11 cellular contexts compared by ENCODE assay signal in genomic region chr3:121152573-121152972, GRCh38.
DNase-seq lines count a peak whose midpoint lies in the region; TF ChIP-seq lines count a peak whose summit lies in the region.
"Had no signal": no experiment of that assay in that cellular context is flagged by ENCODE, and none has a peak within 500 bp of the region (broad histone marks: within the 10 kb centered on the region; RNA-seq: fewer than 3 reads in every experiment).

No MANE protein-coding gene starts in this region.

- no peak overlapping the region for H3K4me3 Mint-ChIP-seq in endothelial cell (ENCODE audit: unreplicated experiment)
- H3K4me3 Mint-ChIP-seq: brain; stimulated activated memory B cell treated with anti-CD40 and anti-IgM and Interleukin-4, amounts not matched to agents 10 μg/mL and 1 μg/mL and 100 μg/mL, for 72 hours had no signal

- H3K36me3 Mint-ChIP-seq in endothelial cell (ENCODE audit: low read depth, unreplicated experiment), result peaks cover 7% of the 10 kb centered on the region
- H3K36me3 Mint-ChIP-seq: stimulated activated memory B cell treated with anti-CD40 and anti-IgM and Interleukin-4, amounts not matched to agents 10 μg/mL and 1 μg/mL and 100 μg/mL, for 72 hours had no signal

- no peaks in the 10 kb centered on the region for H3K36me3 ChIP-seq in NT2/D1 (ENCODE audit: insufficient read depth, insufficient read length, low read length)

- DNase-seq in ELR (ENCODE audit: low read depth) (peak; percentile 40), NT2/D1 (ENCODE audit: low read depth, low spot score) (peak; percentile 8), endothelial cell (ENCODE audit: low spot score) (no peak), AG08395 (ENCODE audit: low spot score) (no peak), ureter (ENCODE audit: low spot score) (no peak), GM19238 (ENCODE audit: insufficient read length, low spot score) (no peak), inferior parietal cortex (ENCODE audit: extremely low spot score) (no peak)

- no peaks in the 10 kb centered on the region for H3K4me1 Mint-ChIP-seq in endothelial cell (ENCODE audit: unreplicated experiment)
- H3K4me1 Mint-ChIP-seq: brain; stimulated activated memory B cell treated with anti-CD40 and anti-IgM and Interleukin-4, amounts not matched to agents 10 μg/mL and 1 μg/mL and 100 μg/mL, for 72 hours had no signal

- peak; percentile 69 for TF ChIP-seq CTCF in 22Rv1 (IDR thresholded peaks at IDR 0.05)
- peak; percentile 46 for TF ChIP-seq CTCF in endothelial cell (IDR thresholded peaks at IDR 0.05; ENCODE audit: unreplicated experiment)

- H3K27ac ChIP-seq in 22Rv1, result no peak overlapping the region
- H3K27ac ChIP-seq: SK-N-MC had no signal

- H3K9ac ChIP-seq in NT2/D1 (ENCODE audit: insufficient read length, low read depth), result no peak overlapping the region

- no peaks in the 10 kb centered on the region for H3K9me3 Mint-ChIP-seq in endothelial cell (ENCODE audit: unreplicated experiment)

- H3K4me3 ChIP-seq in NT2/D1 (ENCODE audit: insufficient read length, low read depth), result no peak overlapping the region
- H3K4me3 ChIP-seq: SK-N-MC had no signal

- no peaks in the 10 kb centered on the region for H3K4me1 ChIP-seq in NT2/D1 (ENCODE audit: insufficient read depth, insufficient read length)

- no peaks in the 10 kb centered on the region for H3K27me3 ChIP-seq in NT2/D1 (ENCODE audit: insufficient read depth, insufficient read length)

- H3K9me3 ChIP-seq in NT2/D1 (ENCODE audit: insufficient read depth, low read length), result peaks cover 4% of the 10 kb centered on the region; the same call in 1 of the 2 replicates

- H3K27ac Mint-ChIP-seq in endothelial cell (ENCODE audit: unreplicated experiment), result no peak overlapping the region
- H3K27ac Mint-ChIP-seq: brain; stimulated activated memory B cell treated with anti-CD40 and anti-IgM and Interleukin-4, amounts not matched to agents 10 μg/mL and 1 μg/mL and 100 μg/mL, for 72 hours had no signal

- H3K27me3 Mint-ChIP-seq in endothelial cell (ENCODE audit: unreplicated experiment), result peaks cover 1% of the 10 kb centered on the region
- H3K27me3 Mint-ChIP-seq: brain; stimulated activated memory B cell treated with anti-CD40 and anti-IgM and Interleukin-4, amounts not matched to agents 10 μg/mL and 1 μg/mL and 100 μg/mL, for 72 hours had no signal

Comparison
In these comparisons a context has a peak if more than half of its experiments do, and no peak if none do; other contexts are left out.
1. DNase-seq: peak in ELR (single experiment) and NT2/D1 (single experiment); none in endothelial cell (single experiment), AG08395 (single experiment), ureter (single experiment), GM19238 (single experiment) and inferior parietal cortex (single experiment).